ENCODE assay signal across 20 cellular contexts in the genomic region with DNA sequence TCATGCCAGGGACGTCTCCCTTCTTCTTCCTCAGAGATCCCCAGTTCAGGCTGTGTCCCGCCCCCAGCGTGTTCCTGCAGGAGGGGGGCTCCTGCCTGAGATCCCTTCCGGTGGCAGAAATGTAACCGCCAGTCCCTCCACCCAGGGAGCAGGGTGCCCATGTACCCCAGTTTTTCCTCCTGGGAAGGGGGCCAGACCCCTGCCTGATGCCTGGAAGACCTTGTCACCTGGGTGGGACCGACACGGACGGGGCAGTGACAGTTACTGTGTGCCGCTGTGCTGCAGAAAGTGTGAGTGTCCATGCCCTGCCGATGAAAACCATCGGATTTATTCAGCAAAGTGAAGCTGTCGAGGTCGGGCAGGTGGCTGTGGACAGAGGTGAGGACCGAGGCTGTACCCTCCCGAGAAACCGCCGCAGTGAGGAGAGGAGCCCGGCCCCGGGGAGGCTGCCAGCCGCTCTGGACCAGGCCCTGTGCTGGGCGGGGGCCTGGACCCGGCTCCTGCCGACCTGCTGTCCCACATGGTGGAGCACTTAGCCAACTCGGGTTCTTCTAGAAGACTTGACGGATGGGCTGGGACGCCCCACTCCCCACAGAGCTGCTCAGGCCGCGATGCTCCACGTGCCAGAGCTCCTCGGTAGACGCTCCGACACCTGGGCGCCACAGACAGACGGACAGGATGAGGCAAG. TPM values are rescaled to one million over a fixed set of nuclear protein-coding genes. Genes with fewer than 3 reads are reported as not detected.
A peak's percentile ranks its signal among the peaks of the same experiment; 100 is the strongest.
DNase-seq lines count a peak whose midpoint lies in the region; ATAC-seq, FAIRE-seq and TF ChIP-seq lines count a peak whose summit lies in the region.
"Had no signal": no experiment of that assay in that cellular context is flagged by ENCODE, and none has a peak within 500 bp of the region (broad histone marks: within the 10 kb centered on the region; RNA-seq: fewer than 3 reads in every experiment).

No MANE protein-coding gene starts in this region.

- in situ Hi-C loops in HepG2 (cut with HindIII; ENCODE audit: extremely low pct_ligation_motif_present, low pct_unique_long_range_greater_than_20kb), result no loop called here

- H3K27me3 ChIP-seq in right lobe of liver (no peaks in the 10 kb centered on the region), HepG2 (ENCODE audit: control insufficient read depth in 1 of 2, insufficient read depth in 2 of 2, low read length in 2 of 2) (peaks cover 19 to 89% of the 10 kb centered on the region in 2 experiments)

- H3K36me3 ChIP-seq in right lobe of liver (no peaks in the 10 kb centered on the region), HepG2 (replicated peaks in 1 of 2; ENCODE audit: control insufficient read depth in 1 of 2, insufficient read depth in 2 of 2, low read length in 2 of 2) (no peaks in the 10 kb centered on the region)

- no peak for TF ChIP-seq CTCF in right lobe of liver (IDR thresholded peaks at IDR 0.05)
- TF ChIP-seq CTCF in HepG2 (CRISPR knock-in tag; IDR thresholded peaks at IDR 0.05), result no peak

- H3K9ac ChIP-seq in HepG2 (ENCODE audit: insufficient read depth, low read depth, low read length), result no peak overlapping the region
- H3K9ac ChIP-seq: parathyroid adenoma had no signal

- H3K4me1 ChIP-seq in right lobe of liver (no peaks in the 10 kb centered on the region), HepG2 (ENCODE audit: insufficient read depth, low read length) (no peaks in the 10 kb centered on the region)
- H3K4me1 ChIP-seq: parathyroid adenoma had no signal

- H3K9me3 ChIP-seq in right lobe of liver (no peaks in the 10 kb centered on the region), HepG2 (ENCODE audit: low read length) (no peaks in the 10 kb centered on the region)

- no peaks in the 10 kb centered on the region for H3K79me2 ChIP-seq in HepG2 (ENCODE audit: insufficient read depth, low read length)
- H3K79me2 ChIP-seq: parathyroid adenoma had no signal

- DNase-seq in right lobe of liver (peak in 2 of 3 donors; percentile 36 to 39), HepG2 (ENCODE audit: low spot score) (no peak), head of caudate nucleus (peak in 22 of 42 donors; percentile 0 to 38 (median 8)), posterior vena cava (ENCODE audit: low spot score) (peak; percentile 79), dermis blood vessel endothelial cell (no peak)
- DNase-seq: anterior cingulate cortex; DMS79 treated with DMSO at 0.1 percent for 48 hours; KBM-7; mammary epithelial cell; NCI-H187; NCI-H2227 treated with DMSO at 0.1 percent for 48 hours; small intestine; stimulated activated CD4-positive, alpha-beta T cell treated with anti-CD3 and anti-CD28 coated beads, Interleukin-4, amount 100 ng/mL, for 1 hour had no signal

- intact Hi-C loops in right lobe of liver (cut with DNase I) (no loop called here), HepG2 (cut with micrococcal nuclease; ENCODE audit: unreplicated experiment) (no loop called here), head of caudate nucleus (cut with DNase I) (no loop called here), posterior vena cava (cut with DNase I) (no loop called here)

- no peak for TF ChIP-seq POLR2A in right lobe of liver (IDR thresholded peaks at IDR 0.05)
- TF ChIP-seq POLR2A in HepG2 (IDR thresholded peaks at IDR 0.05; ENCODE audit: insufficient read depth in 1 of 2, low read depth in 2 of 2, low read length in 2 of 2), result no peak

- CTCF ChIA-PET in HepG2 (lab: Yijun Ruan, JAX; ENCODE audit: low intra/inter-chr PET ratio, low total read pairs), result no interaction called here

- H3K4me2 ChIP-seq in HepG2 (ENCODE audit: low read depth, low read length), result no peak overlapping the region

- POLR2A ChIA-PET in HepG2 (lab: Yijun Ruan, JAX), result no interaction called here

- WGBS in right lobe of liver (ENCODE audit: insufficient coverage, low coverage, low lambda C conversion rate, missing lambda C conversion rate), result 50% methylated on average over 7 of the region's 34 CpGs
- 13% methylated on average over 13 of the region's 34 CpGs for WGBS in HepG2 (ENCODE audit: low lambda C conversion rate)

- H3K4me3 ChIP-seq in right lobe of liver (no peak overlapping the region), HepG2 (replicated peaks in 1 of 3; ENCODE audit: insufficient read depth in 1 of 3, low read depth in 2 of 3, low read length in 3 of 3) (no peak overlapping the region)

- no peaks in the 10 kb centered on the region for H4K20me1 ChIP-seq in HepG2 (ENCODE audit: insufficient read depth, low read length)

- H3K27ac ChIP-seq in right lobe of liver (no peak overlapping the region), HepG2 (ENCODE audit: extremely low read length, insufficient read depth, low read length) (no peak overlapping the region)
- H3K27ac ChIP-seq: parathyroid adenoma had no signal

- no TSS peak for BruUV-seq in HepG2 (replicated peaks; lab: Mats Ljungman, UMichigan)

- ATAC-seq in right lobe of liver, result no peak
- no peak for ATAC-seq in HepG2
- ATAC-seq in GM18868 (IDR thresholded peaks at IDR 0.05; ENCODE audit: unreplicated experiment), result no peak
- no peak for ATAC-seq in GM19351 (IDR thresholded peaks at IDR 0.05; ENCODE audit: unreplicated experiment)
- ATAC-seq: Panc1 had no signal

- no peak overlapping the region for H2AFZ ChIP-seq in HepG2 (ENCODE audit: low read length)
- H2AFZ ChIP-seq: parathyroid adenoma had no signal

- no peak for TF ChIP-seq EP300 in HepG2 (IDR thresholded peaks at IDR 0.05; ENCODE audit: low read depth in 2 of 2, low read length in 2 of 2)
- TF ChIP-seq EP300 in HepG2 (CRISPR knock-in tag; IDR thresholded peaks at IDR 0.05; ENCODE audit: borderline replicate concordance), result no peak

- no peak for TF ChIP-seq RAD21 in HepG2 (CRISPR knock-in tag; IDR thresholded peaks at IDR 0.05)

- FAIRE-seq in HepG2 (lab: Jason Lieb, UNC), result no peak
- FAIRE-seq: small intestine had no signal

TF ChIP-seq in HepG2, 621 proteins besides CTCF, POLR2A, EP300 and RAD21 (continues in another document):
- TF ChIP-seq NONO (IDR thresholded peaks at IDR 0.05) (no peak), NONO (CRISPR knock-in tag; conservative IDR thresholded peaks at IDR 0.05) (no peak), RARG (CRISPR knock-in tag; IDR thresholded peaks at IDR 0.05; ENCODE audit: low read depth) (no peak), ZNF512B (CRISPR knock-in tag; IDR thresholded peaks at IDR 0.05; ENCODE audit: borderline replicate concordance) (no peak), SMC3 (IDR thresholded peaks at IDR 0.05; ENCODE audit: low read length) (no peak), MBD4 (IDR thresholded peaks at IDR 0.05; ENCODE audit: borderline replicate concordance, low read length) (no peak)

RNA-seq across cellular contexts. Expression of gene HMX1, which starts 36.7 kb away (rescaled TPM):
- not detected for total RNA-seq in right lobe of liver
- total RNA-seq in HepG2 (2016; rRNA removed; fragmentation: Illumina TruSeq; extraction: Trizol), result not detected in 2 replicates
- not detected in 2 replicates for total RNA-seq in HepG2 (2016; cell fraction: cytosol; rRNA removed; fragmentation: Illumina TruSeq; extraction: Trizol; ENCODE audit: low read depth)
- total RNA-seq in HepG2 (2016; cell fraction: insoluble cytoplasmic fraction; rRNA removed; fragmentation: Illumina TruSeq; extraction: Trizol), result not detected in 2 replicates
- total RNA-seq in HepG2 (2016; cell fraction: membrane; rRNA removed; fragmentation: Illumina TruSeq; extraction: Trizol), result not detected in 2 replicates
- total RNA-seq in HepG2 (2016; cell fraction: nucleus; rRNA removed; fragmentation: Illumina TruSeq; extraction: Trizol), result not detected in 2 replicates
- not detected in 2 replicates for polyA plus RNA-seq in HepG2 (2011; rRNA removed)
- not detected in 2 replicates for polyA plus RNA-seq in HepG2 (2011; cell fraction: cytosol; rRNA removed)
- not detected in 2 replicates for polyA plus RNA-seq in HepG2 (2011; cell fraction: nucleus; rRNA removed)
- polyA plus RNA-seq in HepG2 (2012), result not detected in 2 replicates
- polyA plus RNA-seq in HepG2 (2016; cell fraction: cytosol; fragmentation: Illumina TruSeq; extraction: Trizol; ENCODE audit: low read depth), result not detected in 2 replicates
- not detected in 2 replicates for polyA plus RNA-seq in HepG2 (2016; cell fraction: insoluble cytoplasmic fraction; fragmentation: Illumina TruSeq; extraction: Trizol; ENCODE audit: low read depth)
- not detected in 2 replicates for polyA plus RNA-seq in HepG2 (2016; cell fraction: membrane; fragmentation: Illumina TruSeq; extraction: Trizol; ENCODE audit: low read depth)
- not detected in 2 replicates for polyA plus RNA-seq in HepG2 (2016; cell fraction: nucleus; fragmentation: Illumina TruSeq; extraction: Trizol; ENCODE audit: insufficient read depth, low read depth)
- polyA minus RNA-seq in HepG2 (2011; rRNA and poly(A)+ RNA removed; ENCODE audit: low replicate concordance), result not detected in 2 replicates
- polyA minus RNA-seq in HepG2 (2011; cell fraction: cytosol; rRNA and poly(A)+ RNA removed), result not detected in 2 replicates
- not detected in 2 replicates for polyA minus RNA-seq in HepG2 (2011; cell fraction: nucleus; rRNA and poly(A)+ RNA removed)
- under 1 TPM in 1 of 2 donors, not detected in 1; 0.19 TPM for total RNA-seq in posterior vena cava
- not detected in 2 replicates for total RNA-seq in dermis blood vessel endothelial cell
- total RNA-seq: activated CD8-positive, alpha-beta memory T cell treated with anti-CD3 and anti-CD28 coated beads for 36 hours; fibroblast of lung; mammary epithelial cell; myocyte had no signal
- polyA plus RNA-seq: fibroblast of lung, mammary epithelial cell, small intestine had no signal

Comparison
In these comparisons a context has a peak if more than half of its experiments do, and no peak if none do; other contexts are left out.
1. DNase-seq: peak in right lobe of liver (2 of 3), head of caudate nucleus (22 of 42) and posterior vena cava (single experiment); none in HepG2 (single experiment) and dermis blood vessel endothelial cell (single experiment).